In genomic region chr5:94891565-94892362, GRCh38 we compare ENCODE assay signal across 1 cellular context.
TF ChIP-seq lines count a peak whose summit lies in the region.

No MANE protein-coding gene starts in this region.

TF ChIP-seq in A549, 52 proteins besides CTCF, POLR2A, EP300 and RAD21 (continued from another document):
- TF ChIP-seq ATOH8 (CRISPR knock-in tag; IDR thresholded peaks at IDR 0.05; ENCODE audit: low read depth) (no peak), JUNB (IDR thresholded peaks at IDR 0.05) (no peak)
